ENCODE assay signal across 1 cellular context in the genomic region with DNA sequence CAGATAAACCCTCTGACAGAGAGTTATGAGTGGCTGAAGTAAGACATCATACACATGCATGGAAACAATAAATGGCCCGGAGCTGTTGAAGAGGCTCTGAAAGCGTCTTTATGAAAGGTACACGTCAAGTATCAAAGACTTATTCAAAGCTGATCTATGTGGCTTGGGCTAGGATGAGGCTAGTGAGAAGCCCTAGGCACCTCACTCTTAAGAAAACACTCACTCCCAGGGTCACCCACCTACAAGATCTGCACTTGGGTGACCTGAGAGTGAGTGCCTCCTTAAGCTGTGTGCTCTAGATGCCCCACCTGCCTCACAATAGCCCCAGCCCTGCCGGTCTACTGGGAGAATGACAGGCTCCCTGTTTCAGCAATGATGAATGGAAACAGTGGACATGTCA.
TF ChIP-seq lines count a peak whose summit lies in the region.

No MANE protein-coding gene starts in this region.

TF ChIP-seq in K562, 482 proteins besides CTCF, POLR2A, EP300 and RAD21:
- TF ChIP-seq ZNF12 (CRISPR knock-in tag; IDR thresholded peaks at IDR 0.05), result no peak
- TF ChIP-seq ZNF431 (CRISPR knock-in tag; IDR thresholded peaks at IDR 0.05), result no peak
- no peak for TF ChIP-seq IRF2 (CRISPR knock-in tag; IDR thresholded peaks at IDR 0.05)
- TF ChIP-seq, protein P1, sequence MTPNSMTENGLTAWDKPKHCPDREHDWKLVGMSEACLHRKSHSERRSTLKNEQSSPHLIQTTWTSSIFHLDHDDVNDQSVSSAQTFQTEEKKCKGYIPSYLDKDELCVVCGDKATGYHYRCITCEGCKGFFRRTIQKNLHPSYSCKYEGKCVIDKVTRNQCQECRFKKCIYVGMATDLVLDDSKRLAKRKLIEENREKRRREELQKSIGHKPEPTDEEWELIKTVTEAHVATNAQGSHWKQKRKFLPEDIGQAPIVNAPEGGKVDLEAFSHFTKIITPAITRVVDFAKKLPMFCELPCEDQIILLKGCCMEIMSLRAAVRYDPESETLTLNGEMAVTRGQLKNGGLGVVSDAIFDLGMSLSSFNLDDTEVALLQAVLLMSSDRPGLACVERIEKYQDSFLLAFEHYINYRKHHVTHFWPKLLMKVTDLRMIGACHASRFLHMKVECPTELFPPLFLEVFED (CRISPR knock-in tag; conservative IDR thresholded peaks at IDR 0.05), result no peak
- no peak for TF ChIP-seq FOXP4 (CRISPR knock-in tag; IDR thresholded peaks at IDR 0.05; ENCODE audit: borderline replicate concordance)
- TF ChIP-seq TEAD1 (CRISPR knock-in tag; IDR thresholded peaks at IDR 0.05), result no peak
- TF ChIP-seq PPARD (CRISPR knock-in tag; IDR thresholded peaks at IDR 0.05), result no peak
- no peak for TF ChIP-seq NCOA4 (IDR thresholded peaks at IDR 0.05; ENCODE audit: partially characterized antibody)
- TF ChIP-seq PHF20 (IDR thresholded peaks at IDR 0.05; ENCODE audit: partially characterized antibody), result no peak
- no peak for TF ChIP-seq ZNF124 (CRISPR knock-in tag; IDR thresholded peaks at IDR 0.05)
- no peak for TF ChIP-seq GTF2F1 (IDR thresholded peaks at IDR 0.05; ENCODE audit: low read depth, low read length)
- no peak for TF ChIP-seq RCOR1 (IDR thresholded peaks at IDR 0.05; ENCODE audit: borderline replicate concordance in 1 of 2, low read depth in 2 of 2, low read length in 2 of 2)
